In genomic region chr12:8320251-8320730, GRCh38 we compare ENCODE assay signal across 8 cellular contexts.
DNase-seq lines count a peak whose midpoint lies in the region; ATAC-seq and TF ChIP-seq lines count a peak whose summit lies in the region.
"Not testable (repeated sequence)": the region's sequence is repeated elsewhere in the genome, so short reads cannot be mapped to it uniquely, and the experiment has no call there.

No MANE protein-coding gene starts in this region.

- H2BK5ac ChIP-seq in mesenchymal stem cell (ENCODE audit: low read depth, low read length, poor library complexity, severe bottlenecking), result not testable (repeated sequence)

- H3K4me1 ChIP-seq in NT2/D1 (ENCODE audit: insufficient read depth, insufficient read length); mesenchymal stem cell (ENCODE audit: control insufficient read depth, insufficient read depth, low read depth, low read length): not testable (repeated sequence)

- H4K8ac ChIP-seq in mesenchymal stem cell (ENCODE audit: low read length), result not testable (repeated sequence)

- H3K4ac ChIP-seq in mesenchymal stem cell (ENCODE audit: low read depth in 1 of 2, low read length in 2 of 2), result not testable (repeated sequence)

- H3K79me1 ChIP-seq in mesenchymal stem cell (replicated peaks; ENCODE audit: low read length, poor library complexity, severe bottlenecking), result not testable (repeated sequence)

- not testable (repeated sequence) for TF ChIP-seq CTCF in type B pancreatic cell (conservative IDR thresholded peaks at IDR 0.05)

- H3K9ac ChIP-seq in NT2/D1 (ENCODE audit: insufficient read length, low read depth), result not testable (repeated sequence)
- H3K9ac ChIP-seq in mesenchymal stem cell (ENCODE audit: low read length), result peak overlapping the region; percentile 32

- not testable (repeated sequence) for H3K23ac ChIP-seq in mesenchymal stem cell (ENCODE audit: low read length in 2 of 2)

- not testable (repeated sequence) for H3K9me3 ChIP-seq in NT2/D1 (ENCODE audit: insufficient read depth, low read length); mesenchymal stem cell (ENCODE audit: control insufficient read depth, low read length)

- not testable (repeated sequence) for H3K14ac ChIP-seq in mesenchymal stem cell (ENCODE audit: low read length in 2 of 2)

- H4K91ac ChIP-seq in mesenchymal stem cell (ENCODE audit: low read length), result not testable (repeated sequence)

- not testable (repeated sequence) for H3K27ac ChIP-seq in mesenchymal stem cell (ENCODE audit: low read length, poor library complexity, severe bottlenecking)

- H2AFZ ChIP-seq in mesenchymal stem cell (ENCODE audit: low read depth, low read length), result not testable (repeated sequence)

- H3K18ac ChIP-seq in mesenchymal stem cell (ENCODE audit: low read depth in 1 of 2, low read length in 2 of 2), result not testable (repeated sequence)

- H2AK5ac ChIP-seq in mesenchymal stem cell (ENCODE audit: low read length, severe bottlenecking), result not testable (repeated sequence)

- not testable (repeated sequence) for H3K9me3 Mint-ChIP-seq in activated T-cell treated with anti-CD3 and anti-CD28 coated beads, Interleukin-2, amount 50 U/mL, for 4 hours; type B pancreatic cell

- peak overlapping the region; percentile 74 for H3K4me3 Mint-ChIP-seq in activated T-cell treated with anti-CD3 and anti-CD28 coated beads, Interleukin-2, amount 50 U/mL, for 4 hours
- H3K4me3 Mint-ChIP-seq in type B pancreatic cell, result peak overlapping the region; percentile 61

- DNase-seq in H7 (peak; percentile 37), NT2/D1 (ENCODE audit: low read depth, low spot score) (peak; percentile 97), mesenchymal stem cell (peak; percentile 12)
- DNase-seq in activated CD4-positive, alpha-beta T cell treated with anti-CD3 and anti-CD28 coated beads for 1 hour, result peak; percentile 13
- DNase-seq in activated T-cell treated with anti-CD3 and anti-CD28 coated beads, Interleukin-2, amount 50 U/mL, for 4 hours, result peak; percentile 4
- peak; percentile 72 for DNase-seq in central memory CD4-positive, alpha-beta T cell
- peak; percentile 0 to 5 (median 1) for DNase-seq in stimulated activated CD4-positive, alpha-beta T cell treated with anti-CD3 and anti-CD28 coated beads, Interleukin-1b, Interleukin-23, amount 100 ng/mL, for 24 hours (ENCODE audit: low read depth in 4 of 4, low spot score in 1 of 4)
- DNase-seq in type B pancreatic cell (ENCODE audit: extremely low spot score, unreplicated experiment), result not testable (repeated sequence)

- not testable (repeated sequence) for H3K4me2 ChIP-seq in mesenchymal stem cell (ENCODE audit: low read length, poor library complexity, severe bottlenecking)

- not testable (repeated sequence) for H2BK120ac ChIP-seq in mesenchymal stem cell (ENCODE audit: low read depth, low read length)

- not testable (repeated sequence) for H3K4me3 ChIP-seq in H7 (ENCODE audit: insufficient read depth, low read depth, low read length); NT2/D1 (ENCODE audit: insufficient read length, low read depth); mesenchymal stem cell (ENCODE audit: insufficient read depth in 1 of 2, low read depth in 1 of 2, low read length in 2 of 2)

- peak overlapping the region; percentile 33 for H3K27ac Mint-ChIP-seq in type B pancreatic cell

- H3K36me3 ChIP-seq in H7 (replicated peaks; ENCODE audit: control insufficient read depth, insufficient read depth, low read length); NT2/D1 (ENCODE audit: insufficient read depth, insufficient read length, low read length); mesenchymal stem cell (ENCODE audit: control insufficient read depth in 1 of 2, insufficient read depth in 2 of 2, low read depth in 1 of 2, low read length in 2 of 2): not testable (repeated sequence)

- H2BK15ac ChIP-seq in mesenchymal stem cell (ENCODE audit: low read depth, poor library complexity, severe bottlenecking), result not testable (repeated sequence)

- WGBS in mesenchymal stem cell, result 36% methylated on average over 11 of the region's 11 CpGs

- not testable (repeated sequence) for H3K36me3 Mint-ChIP-seq in activated T-cell treated with anti-CD3 and anti-CD28 coated beads, Interleukin-2, amount 50 U/mL, for 4 hours (ENCODE audit: insufficient read depth); type B pancreatic cell

- peaks cover 20% of the 10 kb centered on the region for H3K4me1 Mint-ChIP-seq in activated T-cell treated with anti-CD3 and anti-CD28 coated beads, Interleukin-2, amount 50 U/mL, for 4 hours (ENCODE audit: low read depth)
- not testable (repeated sequence) for H3K4me1 Mint-ChIP-seq in type B pancreatic cell (ENCODE audit: unreplicated experiment)

- not testable (repeated sequence) for H3K27me3 ChIP-seq in H7 (ENCODE audit: control insufficient read depth, insufficient read depth, low read length); NT2/D1 (ENCODE audit: insufficient read depth, insufficient read length); mesenchymal stem cell (ENCODE audit: control insufficient read depth in 1 of 2, insufficient read depth in 1 of 2, low read length in 2 of 2)

- ATAC-seq in activated T-cell treated with anti-CD3 and anti-CD28 coated beads, Interleukin-2, amount 50 U/mL, for 4 hours, result not testable (repeated sequence)

- H3K27me3 Mint-ChIP-seq in activated T-cell treated with anti-CD3 and anti-CD28 coated beads, Interleukin-2, amount 50 U/mL, for 4 hours (ENCODE audit: low read depth), result not testable (repeated sequence)
- H3K27me3 Mint-ChIP-seq in type B pancreatic cell, result peaks cover 19% of the 10 kb centered on the region

- not testable (repeated sequence) for H2BK12ac ChIP-seq in mesenchymal stem cell (ENCODE audit: low read length in 2 of 2)
